ENCODE assay signal across 11 cellular contexts in genomic region chr11:75330279-75330678, GRCh38. TPM values are rescaled to one million over a fixed set of nuclear protein-coding genes. Genes with fewer than 3 reads are reported as not detected.
A peak's percentile ranks its signal among the peaks of the same experiment; 100 is the strongest.
DNase-seq lines count a peak whose midpoint lies in the region; ATAC-seq and TF ChIP-seq lines count a peak whose summit lies in the region.
"Had no signal": no experiment of that assay in that cellular context is flagged by ENCODE, and none has a peak within 500 bp of the region (broad histone marks: within the 10 kb centered on the region; RNA-seq: fewer than 3 reads in every experiment).

No MANE protein-coding gene starts in this region.

- WGBS in body of pancreas, 2 donors, result 4 to 13% methylated on average over 1 of the region's 1 CpG

- no peak overlapping the region for H3K27ac ChIP-seq in CD4-positive, CD25-positive, alpha-beta regulatory T cell (ENCODE audit: insufficient read depth, low read length, poor library complexity, severe bottlenecking)
- peak overlapping the region in 3 of 4 donors; percentile 29 to 65 (median 34) for H3K27ac ChIP-seq in body of pancreas
- H3K27ac ChIP-seq in mucosa of rectum (ENCODE audit: low read depth in 2 of 2, low read length in 2 of 2), result peak overlapping the region; percentile 85 to 87
- H3K27ac ChIP-seq in substantia nigra (ENCODE audit: low read depth, low read length, poor library complexity, severe bottlenecking), result no peak overlapping the region

- H3K36me3 Mint-ChIP-seq in CD4-positive, CD25-positive, alpha-beta regulatory T cell, result peaks cover 8% of the 10 kb centered on the region

- H3K36me3 ChIP-seq in CD4-positive, CD25-positive, alpha-beta regulatory T cell (ENCODE audit: control insufficient read depth, insufficient read depth, low read length), result peaks cover 3% of the 10 kb centered on the region
- no peaks in the 10 kb centered on the region for H3K36me3 ChIP-seq in body of pancreas (replicated peaks in 1 of 2; ENCODE audit: insufficient read depth in 1 of 2, low read depth in 2 of 2)
- peaks cover 0 to 4% of the 10 kb centered on the region in 2 donors for H3K36me3 ChIP-seq in mucosa of rectum (ENCODE audit: control insufficient read depth in 2 of 2, insufficient read depth in 2 of 2, low read length in 2 of 2)

- intact Hi-C loops in body of pancreas (cut with DNase I), result loop anchor here (5.0 kb wide), 1 partner anchor 52 kb away; no protein-coding TSS in a partner anchor

- TF ChIP-seq POLR2A in body of pancreas (IDR thresholded peaks at IDR 0.05), result no peak
- TF ChIP-seq POLR2A in GM18505 (IDR thresholded peaks at IDR 0.05; ENCODE audit: borderline replicate concordance, extremely low read depth, insufficient read depth, insufficient read length), result no peak

- H3K9ac ChIP-seq in mucosa of rectum (ENCODE audit: low read depth in 1 of 2, low read length in 2 of 2), result peak overlapping the region; percentile 14 to 57

- H3K27ac Mint-ChIP-seq in CD4-positive, CD25-positive, alpha-beta regulatory T cell, result peak overlapping the region; percentile 63 to 95 (median 89)

- peaks cover 13 to 75% (median 43%) of the 10 kb centered on the region in 4 donors for H3K4me1 Mint-ChIP-seq in CD4-positive, CD25-positive, alpha-beta regulatory T cell

- no peak for TF ChIP-seq CTCF in body of pancreas (IDR thresholded peaks at IDR 0.05)

- DNase-seq in CD4-positive, CD25-positive, alpha-beta regulatory T cell, result no peak
- DNase-seq in HT-29 (ENCODE audit: low spot score) (peak; percentile 64), body of pancreas (no peak), substantia nigra (lab: John Stamatoyannopoulos, UW) (no peak), medulla oblongata (ENCODE audit: extremely low spot score) (no peak)
- DNase-seq: NCI-H1436 treated with DMSO at 0.1 percent for 48 hours had no signal

- H3K4me3 ChIP-seq in CD4-positive, CD25-positive, alpha-beta regulatory T cell (ENCODE audit: low read depth, low read length), result no peak overlapping the region
- H3K4me3 ChIP-seq in body of pancreas (no peak overlapping the region), mucosa of rectum (ENCODE audit: low read length in 2 of 2) (peak overlapping the region; percentile 22 to 49)

- no peaks in the 10 kb centered on the region for H3K9me3 ChIP-seq in CD4-positive, CD25-positive, alpha-beta regulatory T cell (ENCODE audit: control insufficient read depth in 2 of 2, low read length in 2 of 2)
- H3K9me3 ChIP-seq in body of pancreas, result no peaks in the 10 kb centered on the region
- no peaks in the 10 kb centered on the region for H3K9me3 ChIP-seq in mucosa of rectum (ENCODE audit: control insufficient read depth in 2 of 2, low read length in 2 of 2)

- peak overlapping the region in 3 of 4 donors; percentile 7 to 59 (median 26) for H3K4me3 Mint-ChIP-seq in CD4-positive, CD25-positive, alpha-beta regulatory T cell

- H3K4me1 ChIP-seq in CD4-positive, CD25-positive, alpha-beta regulatory T cell (ENCODE audit: control insufficient read depth, insufficient read depth, low read length, poor library complexity, severe bottlenecking), result peaks cover 31% of the 10 kb centered on the region
- H3K4me1 ChIP-seq in body of pancreas, result peaks cover 51% of the 10 kb centered on the region
- peaks cover 46 to 58% of the 10 kb centered on the region in 2 donors for H3K4me1 ChIP-seq in mucosa of rectum (ENCODE audit: control insufficient read depth in 2 of 2, insufficient read depth in 2 of 2, low read length in 2 of 2)

- no peaks in the 10 kb centered on the region for H3K9me3 Mint-ChIP-seq in CD4-positive, CD25-positive, alpha-beta regulatory T cell

- H3K27me3 ChIP-seq in CD4-positive, CD25-positive, alpha-beta regulatory T cell (ENCODE audit: control insufficient read depth, insufficient read depth, low read length), result no peaks in the 10 kb centered on the region
- H3K27me3 ChIP-seq in body of pancreas (no peaks in the 10 kb centered on the region), mucosa of rectum (ENCODE audit: control insufficient read depth in 2 of 2, insufficient read depth in 2 of 2, low read length in 2 of 2) (no peaks in the 10 kb centered on the region)

- no peak for ATAC-seq in CD4-positive, CD25-positive, alpha-beta regulatory T cell (ENCODE audit: low read depth in 2 of 2)
- ATAC-seq in body of pancreas (no peak), GM18858 (IDR thresholded peaks at IDR 0.05; ENCODE audit: unreplicated experiment) (no peak), GM18505 (IDR thresholded peaks at IDR 0.05; ENCODE audit: unreplicated experiment) (no peak)
- ATAC-seq: HCT116, Right ventricle myocardium inferior had no signal

- no peaks in the 10 kb centered on the region for H3K27me3 Mint-ChIP-seq in CD4-positive, CD25-positive, alpha-beta regulatory T cell

RNA-seq across cellular contexts. Expression of gene ARRB1, which starts 21.2 kb away (rescaled TPM):
- total RNA-seq in CD4-positive, CD25-positive, alpha-beta regulatory T cell, result 36.1 TPM
- polyA plus RNA-seq in CD4-positive, CD25-positive, alpha-beta regulatory T cell, result 1 to 10 TPM; 5.1 to 8.0 (median 5.8) TPM
- total RNA-seq in HT-29 (2014; rRNA removed; shearing (Covaris generic)), result 28.6 and 33.5 TPM in 2 replicates
- total RNA-seq in body of pancreas, result 10 to 100 TPM; 41.0 to 54.1 TPM

Comparison
In these comparisons a context has a peak if more than half of its experiments do, and no peak if none do; other contexts are left out.
1. H3K27ac ChIP-seq: peak in body of pancreas (3 of 4) and mucosa of rectum (2 of 2); none in CD4-positive, CD25-positive, alpha-beta regulatory T cell (single experiment) and substantia nigra (single experiment).
2. H3K4me3 ChIP-seq: peak in mucosa of rectum (2 of 2); none in CD4-positive, CD25-positive, alpha-beta regulatory T cell (single experiment) and body of pancreas (0 of 2).